ENCODE assay signal across 8 cellular contexts in the genomic region with DNA sequence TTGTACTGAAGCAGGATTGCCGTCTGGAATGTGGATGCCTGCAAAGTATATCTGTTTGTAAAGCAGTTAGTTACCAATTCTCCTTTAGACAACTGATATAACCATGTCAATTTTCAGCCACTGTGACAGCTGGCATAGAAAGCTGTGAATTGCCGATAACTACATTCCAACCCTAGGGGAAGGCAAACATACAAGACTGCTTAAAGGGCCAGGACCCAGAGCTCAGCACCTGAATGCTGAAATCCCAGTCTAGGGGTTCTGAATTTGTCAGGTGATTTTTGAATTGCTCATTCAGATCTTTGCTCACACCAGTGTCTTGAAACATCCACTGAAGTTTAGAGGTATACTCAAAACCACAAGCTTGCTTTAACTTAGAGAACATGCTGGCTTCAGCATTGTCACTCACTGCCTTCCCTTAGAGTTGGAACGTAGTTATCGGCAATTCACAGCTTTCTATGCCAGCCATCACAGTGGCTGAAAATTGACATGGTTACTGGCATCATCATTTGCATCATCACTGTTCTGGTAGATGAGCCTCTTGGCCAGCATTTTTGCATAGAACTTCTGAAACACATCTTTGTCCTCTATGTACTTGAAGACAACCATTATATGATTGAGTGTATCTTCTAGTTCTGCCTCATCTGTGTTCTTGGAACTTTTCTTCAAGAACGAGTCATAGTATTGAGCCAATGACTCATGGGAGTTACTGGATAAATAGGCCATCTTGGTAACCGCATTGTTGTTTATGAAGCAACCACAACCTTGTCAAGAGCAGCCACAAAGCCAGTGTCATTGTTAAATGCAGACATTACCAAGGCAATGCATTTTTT.
A peak's percentile ranks its signal among the peaks of the same experiment; 100 is the strongest.
DNase-seq lines count a peak whose midpoint lies in the region; ATAC-seq and TF ChIP-seq lines count a peak whose summit lies in the region.

No MANE protein-coding gene starts in this region.

- no peak overlapping the region for H3K4ac ChIP-seq in mesendoderm (ENCODE audit: low read depth, low read length)

- no peak overlapping the region for H3K18ac ChIP-seq in mesendoderm (ENCODE audit: low read length)

- H3K79me2 ChIP-seq in mesendoderm (ENCODE audit: control insufficient read depth, insufficient read depth, low read length): no peaks in the 10 kb centered on the region

- no peak overlapping the region for H3K27ac ChIP-seq in mesendoderm (ENCODE audit: low read depth, low read length)

- no peak overlapping the region for H4K5ac ChIP-seq in mesendoderm (ENCODE audit: low read length)

- H3K79me1 ChIP-seq in mesendoderm (ENCODE audit: low read length): no peaks in the 10 kb centered on the region

- in situ Hi-C loops in astrocyte of the spinal cord (cut with HindIII; ENCODE audit: low sequenced_read_pairs): no loop called here

- no peak overlapping the region for H3K27ac Mint-ChIP-seq in stimulated activated naive CD8-positive, alpha-beta T cell treated with anti-CD3 and anti-CD28 coated beads, Interleukin-15, amount 100 ng/mL, for 72 hours

- H3K4me1 ChIP-seq in mesendoderm (ENCODE audit: control insufficient read depth, low read depth, low read length): no peaks in the 10 kb centered on the region

- H3K56ac ChIP-seq in mesendoderm (ENCODE audit: low read length): no peak overlapping the region

- peak; percentile 67 for ATAC-seq in HG03378 (IDR thresholded peaks at IDR 0.05; ENCODE audit: unreplicated experiment)
- ATAC-seq in stimulated activated naive CD8-positive, alpha-beta T cell treated with anti-CD3 and anti-CD28 coated beads, Interleukin-15, amount 100 ng/mL, for 72 hours: peak; percentile 92

- no peak overlapping the region for H2BK120ac ChIP-seq in mesendoderm (ENCODE audit: low read depth, low read length)

- H3K27me3 Mint-ChIP-seq in stimulated activated naive CD8-positive, alpha-beta T cell treated with anti-CD3 and anti-CD28 coated beads, Interleukin-15, amount 100 ng/mL, for 72 hours: no peaks in the 10 kb centered on the region

- H3K36me3 ChIP-seq in mesendoderm (ENCODE audit: control insufficient read depth, insufficient read depth, low read length): no peaks in the 10 kb centered on the region

- H3K4me3 Mint-ChIP-seq in stimulated activated naive CD8-positive, alpha-beta T cell treated with anti-CD3 and anti-CD28 coated beads, Interleukin-15, amount 100 ng/mL, for 72 hours: no peak overlapping the region

- H3K4me1 Mint-ChIP-seq in stimulated activated naive CD8-positive, alpha-beta T cell treated with anti-CD3 and anti-CD28 coated beads, Interleukin-15, amount 100 ng/mL, for 72 hours: no peaks in the 10 kb centered on the region

- WGBS in mesendoderm (ENCODE audit: extremely low coverage, insufficient coverage, low lambda C conversion rate): no CpG with 5 or more reads among the region's 6 CpGs

- no peak for TF ChIP-seq CTCF in astrocyte of the spinal cord (IDR thresholded peaks at IDR 0.05; ENCODE audit: low read depth, low read length)

- H3K27me3 ChIP-seq in mesendoderm (ENCODE audit: insufficient read depth, low read length, poor library complexity): no peaks in the 10 kb centered on the region

- H3K9ac ChIP-seq in mesendoderm (ENCODE audit: low read length): no peak overlapping the region

- H3K4me3 ChIP-seq in astrocyte of the spinal cord (ENCODE audit: low read depth, low read length): no peak overlapping the region
- no peak overlapping the region for H3K4me3 ChIP-seq in mesendoderm (ENCODE audit: low read length)

- H2AK5ac ChIP-seq in mesendoderm (ENCODE audit: low read length): no peak overlapping the region

- H2BK15ac ChIP-seq in mesendoderm (replicated peaks; ENCODE audit: low read depth): no peak overlapping the region

- no peak overlapping the region for H2BK5ac ChIP-seq in mesendoderm (ENCODE audit: low read length)

- H4K8ac ChIP-seq in mesendoderm (ENCODE audit: low read depth, low read length): no peak overlapping the region

- peak in 2 of 3 donors; percentile 6 to 9 for DNase-seq in stimulated activated CD4-positive, alpha-beta T cell treated with anti-CD3 and anti-CD28 coated beads, Interleukin-12 subunit alpha, Interleukin-12 subunit beta, amount 100 ng/mL, for 48 hours (ENCODE audit: low read depth in 2 of 3, low spot score in 1 of 3)
- no peak for DNase-seq in stimulated activated CD4-positive, alpha-beta T cell treated with anti-CD3 and anti-CD28 coated beads, Interleukin-2, amount 100 ng/mL, for 48 hours
- peak; percentile 94 for DNase-seq in astrocyte of the spinal cord (ENCODE audit: low read depth, low spot score)
- DNase-seq in stimulated activated naive CD8-positive, alpha-beta T cell treated with anti-CD3 and anti-CD28 coated beads, Interleukin-15, amount 100 ng/mL, for 72 hours: peak in 1 of 2 donors; percentile 45
- no peak for DNase-seq in mesendoderm
- DNase-seq in NCI-H748 (lab: John Stamatoyannopoulos, UW; ENCODE audit: unreplicated experiment): no peak
- DNase-seq in NCI-H446 (lab: John Stamatoyannopoulos, UW): no peak

- H3K4me2 ChIP-seq in mesendoderm (ENCODE audit: low read length): no peak overlapping the region

- no peak overlapping the region for H3K23ac ChIP-seq in mesendoderm (ENCODE audit: low read length)

- H3K9me3 Mint-ChIP-seq in stimulated activated naive CD8-positive, alpha-beta T cell treated with anti-CD3 and anti-CD28 coated beads, Interleukin-15, amount 100 ng/mL, for 72 hours: peaks cover 14 to 23% of the 10 kb centered on the region in 2 donors

Comparison
In these comparisons a context has a peak if more than half of its experiments do, and no peak if none do; other contexts are left out.
1. DNase-seq: peak in stimulated activated CD4-positive, alpha-beta T cell treated with anti-CD3 and anti-CD28 coated beads, Interleukin-12 subunit alpha, Interleukin-12 subunit beta, amount 100 ng/mL, for 48 hours (2 of 3) and astrocyte of the spinal cord (single experiment); none in stimulated activated CD4-positive, alpha-beta T cell treated with anti-CD3 and anti-CD28 coated beads, Interleukin-2, amount 100 ng/mL, for 48 hours (0 of 2), mesendoderm (single experiment), NCI-H748 (single experiment) and NCI-H446 (0 of 2).